Comparison of ENCODE assay signal across 9 cellular contexts in the genomic region with DNA sequence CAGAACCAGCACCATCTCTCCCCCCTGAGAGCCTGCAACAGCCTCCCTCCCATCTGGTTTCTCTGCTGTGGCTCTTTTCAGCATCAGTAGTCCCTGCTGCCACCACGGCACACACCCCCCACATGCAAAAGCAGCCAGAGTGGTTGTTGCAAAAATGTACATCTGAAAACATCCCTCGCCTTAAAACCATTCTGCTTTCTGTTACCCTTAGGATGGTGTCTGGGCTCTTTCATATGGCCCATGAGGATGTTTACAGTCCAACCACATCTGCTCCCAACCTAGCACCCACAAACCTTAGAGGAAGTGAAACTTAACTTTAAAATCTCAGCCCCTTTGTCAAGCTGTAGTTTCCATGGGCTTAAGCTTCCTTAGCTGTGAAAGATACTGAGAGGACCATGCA. TPM values are rescaled to one million over a fixed set of nuclear protein-coding genes. Genes with fewer than 3 reads are reported as not detected.
DNase-seq lines count a peak whose midpoint lies in the region; ATAC-seq and TF ChIP-seq lines count a peak whose summit lies in the region.
"Had no signal": no experiment of that assay in that cellular context is flagged by ENCODE, and none has a peak within 500 bp of the region (broad histone marks: within the 10 kb centered on the region; RNA-seq: fewer than 3 reads in every experiment).

No MANE protein-coding gene starts in this region.

- H3K4me1 ChIP-seq in CD4-positive, alpha-beta memory T cell (ENCODE audit: insufficient read depth, low read length), result peaks cover 45% of the 10 kb centered on the region
- H3K4me1 ChIP-seq in left lung, result peaks cover 10 to 49% of the 10 kb centered on the region in 2 donors
- H3K4me1 ChIP-seq in thymus (ENCODE audit: control insufficient read depth, insufficient read depth, low read length), result peaks cover 21% of the 10 kb centered on the region

- H3K27me3 Mint-ChIP-seq in CD4-positive, alpha-beta memory T cell, result no peaks in the 10 kb centered on the region
- peaks cover 35% of the 10 kb centered on the region for H3K27me3 Mint-ChIP-seq in activated CD8-positive, alpha-beta T cell treated with anti-CD3 and anti-CD28 coated beads, Interleukin-2, amount 10 ng/mL, durations not matched to agents 7 days and 5 days (ENCODE audit: low read depth)

- H3K27me3 ChIP-seq in CD4-positive, alpha-beta memory T cell (ENCODE audit: insufficient read depth, low read length), result no peaks in the 10 kb centered on the region
- H3K27me3 ChIP-seq in left lung (no peaks in the 10 kb centered on the region), thymus (ENCODE audit: control insufficient read depth, insufficient read depth) (no peaks in the 10 kb centered on the region)

- H3K4me3 ChIP-seq in CD4-positive, alpha-beta memory T cell (ENCODE audit: low read length in 2 of 2), result peak overlapping the region; percentile 67 to 71
- H3K4me3 ChIP-seq in left lung (peak overlapping the region; percentile 85 to 89), thymus (ENCODE audit: low read length) (peak overlapping the region; percentile 88)

- peaks cover 35 to 53% (median 44%) of the 10 kb centered on the region in 4 donors for H3K4me1 Mint-ChIP-seq in CD4-positive, alpha-beta memory T cell
- peaks cover 40% of the 10 kb centered on the region for H3K4me1 Mint-ChIP-seq in activated CD8-positive, alpha-beta T cell treated with anti-CD3 and anti-CD28 coated beads, Interleukin-2, amount 10 ng/mL, durations not matched to agents 7 days and 5 days (ENCODE audit: low read depth)

- TF ChIP-seq CTCF in left lung (IDR thresholded peaks at IDR 0.05), result no peak

- no peaks in the 10 kb centered on the region for H3K9me3 ChIP-seq in CD4-positive, alpha-beta memory T cell (ENCODE audit: control insufficient read depth in 1 of 2, low read length in 2 of 2)
- no peaks in the 10 kb centered on the region for H3K9me3 ChIP-seq in left lung
- H3K9me3 ChIP-seq in thymus (ENCODE audit: control insufficient read depth), result no peaks in the 10 kb centered on the region

- intact Hi-C loops in CD4-positive, alpha-beta memory T cell (cut with micrococcal nuclease), result loop anchor here (5.0 kb wide), 2 partner anchors 56 to 274 kb away; a partner anchor contains a TSS
- intact Hi-C loops in left lung (cut with DNase I), result no loop called here

- peak overlapping the region; percentile 88 to 99 (median 96) for H3K27ac Mint-ChIP-seq in CD4-positive, alpha-beta memory T cell
- H3K27ac Mint-ChIP-seq in activated CD8-positive, alpha-beta T cell treated with anti-CD3 and anti-CD28 coated beads, Interleukin-2, amount 10 ng/mL, durations not matched to agents 7 days and 5 days, result peak overlapping the region; percentile 81

- H3K4me3 Mint-ChIP-seq in CD4-positive, alpha-beta memory T cell, result peak overlapping the region; percentile 87 to 99 (median 94)
- H3K4me3 Mint-ChIP-seq in activated CD8-positive, alpha-beta T cell treated with anti-CD3 and anti-CD28 coated beads, Interleukin-2, amount 10 ng/mL, durations not matched to agents 7 days and 5 days, result peak overlapping the region; percentile 88

- peaks cover 0 to 10% of the 10 kb centered on the region in 2 donors for H3K36me3 Mint-ChIP-seq in CD4-positive, alpha-beta memory T cell
- H3K36me3 Mint-ChIP-seq in activated CD8-positive, alpha-beta T cell treated with anti-CD3 and anti-CD28 coated beads, Interleukin-2, amount 10 ng/mL, durations not matched to agents 7 days and 5 days (ENCODE audit: low read depth), result no peaks in the 10 kb centered on the region

- CTCF ChIA-PET in CD4-positive, alpha-beta memory T cell (lab: Charles Lee; ENCODE audit: partially characterized antibody), result interaction anchor here (0.7 to 14.8 kb wide), 5 partner anchors 18 to 181 kb away, joined by 3 to 170 read pairs (median 8); no protein-coding TSS in a partner anchor
- CTCF ChIA-PET in activated CD8-positive, alpha-beta T cell treated with anti-CD3 and anti-CD28 coated beads, Interleukin-2, amount 10 ng/mL, durations not matched to agents 7 days and 5 days (lab: Charles Lee), result interaction anchor here (0.6 to 8.6 kb wide), 10 partner anchors 11 to 184 kb away, joined by 3 to 59 read pairs (median 3); a partner anchor contains a TSS

- H3K36me3 ChIP-seq in CD4-positive, alpha-beta memory T cell (ENCODE audit: insufficient read depth, low read length), result no peaks in the 10 kb centered on the region
- no peaks in the 10 kb centered on the region for H3K36me3 ChIP-seq in left lung
- H3K36me3 ChIP-seq in thymus (ENCODE audit: control insufficient read depth, insufficient read depth), result no peaks in the 10 kb centered on the region

- WGBS in thymus, result 3% methylated on average over 2 of the region's 2 CpGs

- H3K9me3 Mint-ChIP-seq in CD4-positive, alpha-beta memory T cell, result no peaks in the 10 kb centered on the region
- no peaks in the 10 kb centered on the region for H3K9me3 Mint-ChIP-seq in activated CD8-positive, alpha-beta T cell treated with anti-CD3 and anti-CD28 coated beads, Interleukin-2, amount 10 ng/mL, durations not matched to agents 7 days and 5 days (ENCODE audit: insufficient read depth)

- peak overlapping the region; percentile 76 for H3K27ac ChIP-seq in CD4-positive, alpha-beta memory T cell (ENCODE audit: low read depth, low read length)
- H3K27ac ChIP-seq in left lung (peak overlapping the region in 1 of 2 donors; percentile 96), thymus (ENCODE audit: low read depth) (no peak overlapping the region)

- POLR2A ChIA-PET in CD4-positive, alpha-beta memory T cell (lab: Charles Lee; ENCODE audit: partially characterized antibody), result interaction anchor here (0.8 to 2.2 kb wide), 10 partner anchors 8 to 299 kb away, joined by 3 to 13 read pairs (median 4); no protein-coding TSS in a partner anchor
- POLR2A ChIA-PET in activated CD8-positive, alpha-beta T cell treated with anti-CD3 and anti-CD28 coated beads, Interleukin-2, amount 10 ng/mL, durations not matched to agents 7 days and 5 days (lab: Charles Lee), result interaction anchor here (0.7 to 1.4 kb wide), 6 partner anchors 10 to 276 kb away, joined by 3 to 5 read pairs (median 3); no protein-coding TSS in a partner anchor

- peak; percentile 76 for ATAC-seq in GM19372 (IDR thresholded peaks at IDR 0.05; ENCODE audit: low read depth, unreplicated experiment)
- ATAC-seq in HG03378 (IDR thresholded peaks at IDR 0.05; ENCODE audit: unreplicated experiment), result peak; percentile 86
- ATAC-seq in activated CD8-positive, alpha-beta T cell treated with anti-CD3 and anti-CD28 coated beads, Interleukin-2, amount 10 ng/mL, durations not matched to agents 7 days and 5 days, result peak; percentile 64
- peak; percentile 4 for ATAC-seq in left lung

- DNase-seq in CD4-positive, alpha-beta memory T cell, result peak; percentile 55 to 61 (median 57)
- DNase-seq in activated CD8-positive, alpha-beta T cell treated with anti-CD3 and anti-CD28 coated beads, Interleukin-2, amount 10 ng/mL, durations not matched to agents 7 days and 5 days, result peak; percentile 76
- DNase-seq in left lung (no peak), NCI-H2081 (lab: John Stamatoyannopoulos, UW) (no peak)
- DNase-seq in activated CD4-positive, alpha-beta T cell treated with anti-CD3 and anti-CD28 coated beads for 48 hours, result no peak

RNA-seq across cellular contexts. Expression of a gene that starts 0.8 kb away (rescaled TPM):
- total RNA-seq in CD4-positive, alpha-beta memory T cell, result 1 to 10 TPM; 3.0 to 3.9 TPM
- polyA plus RNA-seq in CD4-positive, alpha-beta memory T cell, result 1 to 10 TPM in 1 of 2 donors, not detected in 1; 1.1 TPM
- total RNA-seq in activated CD8-positive, alpha-beta T cell treated with anti-CD3 and anti-CD28 coated beads, Interleukin-2, amount 10 ng/mL, durations not matched to agents 7 days and 5 days, result 1 to 10 TPM in 1 of 2 experiments, under 1 TPM in 1; 0.97 to 1.2 TPM
- total RNA-seq in left lung, result 10 to 100 TPM in 1 of 2 donors, 1 to 10 TPM in 1; 7.1 to 10.6 TPM
- polyA plus RNA-seq in thymus, result 12.3 TPM

RNA-seq across cellular contexts. Expression of a gene that starts 0.9 kb away (rescaled TPM):
- total RNA-seq in CD4-positive, alpha-beta memory T cell, result 10 to 100 TPM; 57.1 to 58.4 TPM
- 10 to 100 TPM; 21.5 to 22.1 TPM for polyA plus RNA-seq in CD4-positive, alpha-beta memory T cell
- total RNA-seq in activated CD8-positive, alpha-beta T cell treated with anti-CD3 and anti-CD28 coated beads, Interleukin-2, amount 10 ng/mL, durations not matched to agents 7 days and 5 days, result 10 to 100 TPM; 10.8 to 11.0 TPM
- 10 to 100 TPM; 62.5 to 63.2 TPM for total RNA-seq in left lung
- polyA plus RNA-seq in thymus, result 26.2 TPM

RNA-seq across cellular contexts. Expression of a gene that starts 45.1 kb away (rescaled TPM):
- 10 to 100 TPM; 14.9 to 15.3 TPM for total RNA-seq in CD4-positive, alpha-beta memory T cell
- 10 to 100 TPM; 22.5 to 89.7 TPM for polyA plus RNA-seq in CD4-positive, alpha-beta memory T cell
- 10 to 100 TPM; 15.6 to 16.0 TPM for total RNA-seq in activated CD8-positive, alpha-beta T cell treated with anti-CD3 and anti-CD28 coated beads, Interleukin-2, amount 10 ng/mL, durations not matched to agents 7 days and 5 days
- 10 to 100 TPM; 24.1 to 33.7 TPM for total RNA-seq in left lung
- polyA plus RNA-seq in thymus, result 26.1 TPM

RNA-seq across cellular contexts. Expression of a gene that starts 56.5 kb away (rescaled TPM):
- total RNA-seq in CD4-positive, alpha-beta memory T cell, result 10 to 100 TPM; 59.4 to 69.8 TPM
- 10 to 100 TPM; 32.6 to 48.1 TPM for polyA plus RNA-seq in CD4-positive, alpha-beta memory T cell
- 10 to 100 TPM; 19.7 to 22.5 TPM for total RNA-seq in activated CD8-positive, alpha-beta T cell treated with anti-CD3 and anti-CD28 coated beads, Interleukin-2, amount 10 ng/mL, durations not matched to agents 7 days and 5 days
- 10 to 100 TPM; 25.1 to 29.0 TPM for total RNA-seq in left lung
- 24.4 TPM for polyA plus RNA-seq in thymus

RNA-seq across cellular contexts. Expression of a gene that starts 56.6 kb away (rescaled TPM):
- under 1 TPM; 0.08 to 0.15 TPM for total RNA-seq in CD4-positive, alpha-beta memory T cell
- polyA plus RNA-seq in CD4-positive, alpha-beta memory T cell, result not detected
- not detected for total RNA-seq in activated CD8-positive, alpha-beta T cell treated with anti-CD3 and anti-CD28 coated beads, Interleukin-2, amount 10 ng/mL, durations not matched to agents 7 days and 5 days
- under 1 TPM; 0.06 to 0.13 TPM for total RNA-seq in left lung
- polyA plus RNA-seq in thymus, result 0.59 TPM
- total RNA-seq: RPMI7951 had no signal

Comparison
In these comparisons a context has a peak if more than half of its experiments do, and no peak if none do; other contexts are left out.
1. DNase-seq: peak in CD4-positive, alpha-beta memory T cell (5 of 5) and activated CD8-positive, alpha-beta T cell treated with anti-CD3 and anti-CD28 coated beads, Interleukin-2, amount 10 ng/mL, durations not matched to agents 7 days and 5 days (single experiment); none in left lung (0 of 2), activated CD4-positive, alpha-beta T cell treated with anti-CD3 and anti-CD28 coated beads for 48 hours (single experiment) and NCI-H2081 (0 of 2).
2. ATAC-seq: peak in every context shown above with its lines; median percentile 86 in HG03378; 76 in GM19372; 64 in activated CD8-positive, alpha-beta T cell treated with anti-CD3 and anti-CD28 coated beads, Interleukin-2, amount 10 ng/mL, durations not matched to agents 7 days and 5 days; 4 in left lung.
3. RNA of a gene that starts 0.9 kb away (total RNA-seq): 62.5 to 63.2 TPM in left lung and 57.1 to 58.4 TPM in CD4-positive, alpha-beta memory T cell; 10.8 to 11.0 TPM in activated CD8-positive, alpha-beta T cell treated with anti-CD3 and anti-CD28 coated beads, Interleukin-2, amount 10 ng/mL, durations not matched to agents 7 days and 5 days; every median in the first group is over 4 times any median in the second.
4. Peak in every context shown above with its lines, with median percentiles within 50 percentile points of each other: H3K4me3 ChIP-seq.